ENCODE assay signal across 9 cellular contexts in the genomic region with DNA sequence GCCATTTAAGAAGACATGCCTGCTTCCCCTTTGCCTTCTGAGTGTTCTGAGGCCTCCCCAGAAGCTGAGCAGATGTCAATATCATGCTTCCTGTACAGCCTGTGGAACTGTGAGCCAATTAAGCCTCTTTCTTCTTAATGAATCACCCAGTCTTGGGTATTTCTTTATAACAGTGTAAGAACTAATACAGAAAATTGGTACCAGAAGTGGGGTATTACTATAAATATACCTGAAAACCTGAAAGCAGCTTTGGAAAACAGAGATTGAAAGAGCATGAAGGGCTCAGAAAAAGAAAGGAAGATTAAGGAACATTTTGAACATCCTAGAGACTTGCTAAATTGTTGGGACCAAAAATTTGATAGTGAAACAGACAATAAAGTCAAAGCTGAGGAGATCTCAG.
"Had no signal": no experiment of that assay in that cellular context is flagged by ENCODE, and none has a peak within 500 bp of the region (broad histone marks: within the 10 kb centered on the region; RNA-seq: fewer than 3 reads in every experiment).

No MANE protein-coding gene starts in this region.

- H3K4me3 ChIP-seq: GM23248, HAP-1 had no signal

- H3K4me1 ChIP-seq: HAP-1 had no signal

- H2AFZ ChIP-seq: GM23248 had no signal

- DNase-seq: GM23248, GOT3, H7, IMR-90, KBM-7 had no signal

- H3K36me3 ChIP-seq: HAP-1 had no signal

- H3K27ac ChIP-seq: GM23248, KMS-11 had no signal

- H3K9ac ChIP-seq: GM23248, KMS-11 had no signal

- H3K4me2 ChIP-seq: KMS-11 had no signal

- FAIRE-seq: HTR-8/SVneo had no signal

- ATAC-seq: HCT116 had no signal
